Comparison of ENCODE assay signal across 32 cellular contexts in genomic region chr4:163920426-163920825, GRCh38.
"Had no signal": no experiment of that assay in that cellular context is flagged by ENCODE, and none has a peak within 500 bp of the region (broad histone marks: within the 10 kb centered on the region; RNA-seq: fewer than 3 reads in every experiment).

No MANE protein-coding gene starts in this region.

- H3K4me1 ChIP-seq: body of pancreas, esophagus squamous epithelium, gastroesophageal sphincter had no signal

- H3K36me3 ChIP-seq: esophagus squamous epithelium, gastroesophageal sphincter had no signal

- H3K27me3 ChIP-seq: body of pancreas, esophagus squamous epithelium, gastroesophageal sphincter had no signal

- H3K9me3 ChIP-seq: body of pancreas, esophagus squamous epithelium, gastroesophageal sphincter had no signal

- FAIRE-seq: colon, endometrium, endothelial cell of umbilical vein had no signal

- ATAC-seq: activated T-cell treated with anti-CD3 and anti-CD28 coated beads, Interleukin-2, amount 50 U/mL, for 72 hours; body of pancreas; effector memory CD8-positive, alpha-beta T cell; gastroesophageal sphincter; T-cell; T-helper 17 cell had no signal

- DNase-seq: activated CD4-positive, alpha-beta memory T cell treated with anti-CD3 and anti-CD28 coated beads, Interleukin-2, amount 10 ng/mL, durations not matched to agents 7 days and 5 days; activated CD4-positive, alpha-beta T cell treated with anti-CD3 and anti-CD28 coated beads for 1 hour; activated CD4-positive, alpha-beta T cell treated with anti-CD3 and anti-CD28 coated beads for 4 hours; activated CD4-positive, alpha-beta T cell treated with anti-CD3 and anti-CD28 coated beads, Interleukin-2, amount 10 ng/mL, durations not matched to agents 7 days and 5 days; activated CD4-positive, alpha-beta T cell treated with anti-CD3 and anti-CD28 coated beads, Interleukin-2, amount 50 U/mL, for 4 hours; activated CD8-positive, alpha-beta memory T cell treated with anti-CD3 and anti-CD28 coated beads, Interleukin-2, amount 50 U/mL, for 48 hours; activated gamma-delta T cell treated with Interleukin-2 at 50 U/mL for 16 hours; activated naive CD4-positive, alpha-beta T cell treated with anti-CD3 and anti-CD28 coated beads, Interleukin-2, amount 50 U/mL, for 16 hours; activated naive CD4-positive, alpha-beta T cell treated with Interleukin-2 at 50 U/mL for 16 hours; activated T-cell treated with anti-CD3 and anti-CD28 coated beads for 4 hours; activated T-cell treated with anti-CD3 and anti-CD28 coated beads, Interleukin-2, amount 50 U/mL, for 24 hours; activated T-cell treated with anti-CD3 and anti-CD28 coated beads, Interleukin-2, amount 50 U/mL, for 72 hours; amniotic stem cell; anterior cingulate cortex; body of pancreas; caudate nucleus; cortex of kidney; dermis blood vessel endothelial cell; effector CD4-positive, alpha-beta T cell; effector memory CD8-positive, alpha-beta T cell; esophagus squamous epithelium; foreskin melanocyte; head of caudate nucleus; SW 1271; T-cell; T-helper 17 cell; T1000 had no signal

- H3K27ac ChIP-seq: body of pancreas, epithelial cell of prostate, esophagus squamous epithelium, gastroesophageal sphincter had no signal

- H3K4me3 ChIP-seq: body of pancreas, esophagus squamous epithelium, gastroesophageal sphincter had no signal
